Comparison of ENCODE assay signal across 8 cellular contexts in genomic region chr9:19162026-19162366, GRCh38. TPM values are rescaled to one million over a fixed set of nuclear protein-coding genes. Genes with fewer than 3 reads are reported as not detected.
A peak's percentile ranks its signal among the peaks of the same experiment; 100 is the strongest.
DNase-seq lines count a peak whose midpoint lies in the region; ATAC-seq, FAIRE-seq and TF ChIP-seq lines count a peak whose summit lies in the region.

No MANE protein-coding gene starts in this region.

- H3K9ac ChIP-seq in kidney (ENCODE audit: low read length in 2 of 2) = no peak overlapping the region

- H3K27ac ChIP-seq in kidney (ENCODE audit: low read depth in 2 of 2, low read length in 2 of 2) (peak overlapping the region; percentile 88 to 89), thymus (ENCODE audit: low read depth) (peak overlapping the region; percentile 77)

- H3K27me3 ChIP-seq in thymus (ENCODE audit: control insufficient read depth, insufficient read depth) = no peaks in the 10 kb centered on the region

- H3K36me3 ChIP-seq in kidney (ENCODE audit: control insufficient read depth in 1 of 2, insufficient read depth in 2 of 2, low read length in 2 of 2) = no peaks in the 10 kb centered on the region
- H3K36me3 ChIP-seq in thymus (ENCODE audit: control insufficient read depth, insufficient read depth) = no peaks in the 10 kb centered on the region

- H3K4me1 ChIP-seq in kidney (ENCODE audit: control insufficient read depth in 1 of 2, insufficient read depth in 1 of 2, low read depth in 1 of 2, low read length in 2 of 2) = peaks cover 0 to 5% of the 10 kb centered on the region in 2 donors
- peaks cover 7% of the 10 kb centered on the region for H3K4me1 ChIP-seq in thymus (ENCODE audit: control insufficient read depth, insufficient read depth, low read length)

- no peak for FAIRE-seq in kidney (lab: Jason Lieb, UNC)

- H3K27ac Mint-ChIP-seq in activated naive CD4-positive, alpha-beta T cell treated with anti-CD3 and anti-CD28 coated beads for 36 hours = peak overlapping the region; percentile 62
- H3K27ac Mint-ChIP-seq in activated CD8-positive, alpha-beta T cell treated with anti-CD3 and anti-CD28 coated beads for 36 hours = peak overlapping the region; percentile 91

- H3K4me3 ChIP-seq in kidney (ENCODE audit: low read length in 2 of 2) (peak overlapping the region in 1 of 2 donors; percentile 0), thymus (ENCODE audit: low read length) (no peak overlapping the region)

- 90% methylated on average over 2 of the region's 2 CpGs for WGBS in thymus

- no peak for DNase-seq in activated naive CD4-positive, alpha-beta T cell treated with anti-CD3 and anti-CD28 coated beads for 36 hours
- DNase-seq in activated naive CD4-positive, alpha-beta T cell treated with anti-CD3 and anti-CD28 coated beads, Interleukin-2, amount 50 U/mL, for 16 hours = no peak
- no peak for DNase-seq in activated CD8-positive, alpha-beta T cell treated with anti-CD3 and anti-CD28 coated beads for 36 hours
- DNase-seq in kidney (no peak), globus pallidus (ENCODE audit: low spot score) (no peak), NCI-H187 (lab: John Stamatoyannopoulos, UW) (no peak)
- no peak for DNase-seq in stimulated activated CD4-positive, alpha-beta T cell treated with anti-CD3 and anti-CD28 coated beads, Interleukin-2, amount 100 ng/mL, for 24 hours

- CTCF ChIA-PET in activated naive CD4-positive, alpha-beta T cell treated with anti-CD3 and anti-CD28 coated beads for 36 hours (lab: Charles Lee) = interaction anchor here (0.6 to 3.6 kb wide), 7 partner anchors 8 to 1213 kb away, joined by 3 to 18 read pairs (median 3); partner anchors contain the start of gene RRAGA
- CTCF ChIA-PET in activated CD8-positive, alpha-beta T cell treated with anti-CD3 and anti-CD28 coated beads for 36 hours (lab: Charles Lee) = interaction anchor here (1.4 to 4.6 kb wide), 2 partner anchors 12 to 34 kb away, joined by 4 to 27 read pairs; no protein-coding TSS in a partner anchor

- H3K36me3 Mint-ChIP-seq in activated naive CD4-positive, alpha-beta T cell treated with anti-CD3 and anti-CD28 coated beads for 36 hours (ENCODE audit: low read depth) = peaks cover 1% of the 10 kb centered on the region
- no peaks in the 10 kb centered on the region for H3K36me3 Mint-ChIP-seq in activated CD8-positive, alpha-beta T cell treated with anti-CD3 and anti-CD28 coated beads for 36 hours (ENCODE audit: low read depth)

- POLR2A ChIA-PET in activated CD8-positive, alpha-beta T cell treated with anti-CD3 and anti-CD28 coated beads for 36 hours (lab: Charles Lee) = interaction anchor here (0.8 to 1.9 kb wide), 5 partner anchors 23 to 218 kb away, joined by 3 to 7 read pairs (median 5); partner anchors contain the start of genes HAUS6 and RPS6

- intact Hi-C loops in activated naive CD4-positive, alpha-beta T cell treated with anti-CD3 and anti-CD28 coated beads for 36 hours (cut with micrococcal nuclease) = loop anchor here (5.0 kb wide), 1 partner anchor 1520 kb away; the partner anchor contains the start of gene FOCAD
- intact Hi-C loops in activated CD8-positive, alpha-beta T cell treated with anti-CD3 and anti-CD28 coated beads for 36 hours (cut with micrococcal nuclease) = no loop called here
- intact Hi-C loops in kidney (cut with DNase I) = no loop called here

- H3K9me3 ChIP-seq in kidney (ENCODE audit: control insufficient read depth in 1 of 2, low read length in 2 of 2) (no peaks in the 10 kb centered on the region), thymus (ENCODE audit: control insufficient read depth) (no peaks in the 10 kb centered on the region)

- no peak for TF ChIP-seq CTCF in activated CD8-positive, alpha-beta T cell treated with anti-CD3 and anti-CD28 coated beads for 36 hours (IDR thresholded peaks at IDR 0.05)
- TF ChIP-seq CTCF in kidney (IDR thresholded peaks at IDR 0.05; ENCODE audit: borderline replicate concordance, extremely low read depth, insufficient read depth) = no peak

- H3K9me3 Mint-ChIP-seq in activated naive CD4-positive, alpha-beta T cell treated with anti-CD3 and anti-CD28 coated beads for 36 hours = peaks cover 2% of the 10 kb centered on the region
- H3K9me3 Mint-ChIP-seq in activated CD8-positive, alpha-beta T cell treated with anti-CD3 and anti-CD28 coated beads for 36 hours = no peaks in the 10 kb centered on the region

- no peaks in the 10 kb centered on the region for H3K27me3 Mint-ChIP-seq in activated naive CD4-positive, alpha-beta T cell treated with anti-CD3 and anti-CD28 coated beads for 36 hours (ENCODE audit: low read depth)
- H3K27me3 Mint-ChIP-seq in activated CD8-positive, alpha-beta T cell treated with anti-CD3 and anti-CD28 coated beads for 36 hours = no peaks in the 10 kb centered on the region

- no peak for ATAC-seq in activated CD8-positive, alpha-beta T cell treated with anti-CD3 and anti-CD28 coated beads for 36 hours

- peaks cover 22% of the 10 kb centered on the region for H3K4me1 Mint-ChIP-seq in activated naive CD4-positive, alpha-beta T cell treated with anti-CD3 and anti-CD28 coated beads for 36 hours (ENCODE audit: low read depth)
- H3K4me1 Mint-ChIP-seq in activated CD8-positive, alpha-beta T cell treated with anti-CD3 and anti-CD28 coated beads for 36 hours (ENCODE audit: low read depth) = peaks cover 22% of the 10 kb centered on the region

- no peak overlapping the region for H3K4me3 Mint-ChIP-seq in activated naive CD4-positive, alpha-beta T cell treated with anti-CD3 and anti-CD28 coated beads for 36 hours
- H3K4me3 Mint-ChIP-seq in activated CD8-positive, alpha-beta T cell treated with anti-CD3 and anti-CD28 coated beads for 36 hours = peak overlapping the region; percentile 41

RNA-seq across cellular contexts. Expression of gene PLIN2, which starts 34.7 kb away (rescaled TPM):
- 10 to 100 TPM; 31.3 to 34.8 TPM for total RNA-seq in activated naive CD4-positive, alpha-beta T cell treated with anti-CD3 and anti-CD28 coated beads for 36 hours
- total RNA-seq in activated CD8-positive, alpha-beta T cell treated with anti-CD3 and anti-CD28 coated beads for 36 hours = 100 to 1,000 TPM; 126 TPM
- 57.2 TPM for total RNA-seq in kidney
- polyA plus RNA-seq in kidney (ENCODE audit: insufficient read depth, low read depth, low replicate concordance) (308 TPM), thymus (188 TPM)

RNA-seq across cellular contexts. Expression of gene HAUS6, which starts 59.3 kb away (rescaled TPM):
- total RNA-seq in activated naive CD4-positive, alpha-beta T cell treated with anti-CD3 and anti-CD28 coated beads for 36 hours = 10 to 100 TPM; 23.6 to 24.1 TPM
- total RNA-seq in activated CD8-positive, alpha-beta T cell treated with anti-CD3 and anti-CD28 coated beads for 36 hours = 10 to 100 TPM; 30.8 to 35.8 TPM
- 7.8 TPM for total RNA-seq in kidney
- 1.9 TPM for polyA plus RNA-seq in kidney (ENCODE audit: insufficient read depth, low read depth, low replicate concordance)
- polyA plus RNA-seq in thymus = 10.8 TPM
